16 cellular contexts compared by ENCODE assay signal in genomic region chr5:42022383-42022782, GRCh38.
"Had no signal": no experiment of that assay in that cellular context is flagged by ENCODE, and none has a peak within 500 bp of the region (broad histone marks: within the 10 kb centered on the region; RNA-seq: fewer than 3 reads in every experiment).

No MANE protein-coding gene starts in this region.

- H3K4me3 Mint-ChIP-seq: naive thymus-derived CD8-positive, alpha-beta T cell had no signal

- H3K4me3 ChIP-seq: colonic mucosa, esophagus squamous epithelium, mucosa of descending colon, stomach, thoracic aorta, transverse colon had no signal

- H3K4me1 Mint-ChIP-seq: naive thymus-derived CD8-positive, alpha-beta T cell had no signal

- ATAC-seq: mucosa of descending colon; naive thymus-derived CD8-positive, alpha-beta T cell; sciatic nerve had no signal

- H3K36me3 Mint-ChIP-seq: naive thymus-derived CD8-positive, alpha-beta T cell had no signal

- H3K27ac Mint-ChIP-seq: naive thymus-derived CD8-positive, alpha-beta T cell had no signal

- DNase-seq: colonic mucosa; dermis blood vessel endothelial cell; esophagus squamous epithelium; foreskin melanocyte; head of caudate nucleus; hippocampal formation; mucosa of descending colon; naive thymus-derived CD8-positive, alpha-beta T cell; posterior cingulate gyrus; stimulated activated CD4-positive, alpha-beta T cell treated with anti-CD3 and anti-CD28 coated beads, Interleukin-12 subunit alpha, Interleukin-12 subunit beta, amount 100 ng/mL, for 4 hours; stimulated activated naive CD4-positive, alpha-beta T cell; stomach; substantia nigra; transverse colon had no signal
